In the genomic region with DNA sequence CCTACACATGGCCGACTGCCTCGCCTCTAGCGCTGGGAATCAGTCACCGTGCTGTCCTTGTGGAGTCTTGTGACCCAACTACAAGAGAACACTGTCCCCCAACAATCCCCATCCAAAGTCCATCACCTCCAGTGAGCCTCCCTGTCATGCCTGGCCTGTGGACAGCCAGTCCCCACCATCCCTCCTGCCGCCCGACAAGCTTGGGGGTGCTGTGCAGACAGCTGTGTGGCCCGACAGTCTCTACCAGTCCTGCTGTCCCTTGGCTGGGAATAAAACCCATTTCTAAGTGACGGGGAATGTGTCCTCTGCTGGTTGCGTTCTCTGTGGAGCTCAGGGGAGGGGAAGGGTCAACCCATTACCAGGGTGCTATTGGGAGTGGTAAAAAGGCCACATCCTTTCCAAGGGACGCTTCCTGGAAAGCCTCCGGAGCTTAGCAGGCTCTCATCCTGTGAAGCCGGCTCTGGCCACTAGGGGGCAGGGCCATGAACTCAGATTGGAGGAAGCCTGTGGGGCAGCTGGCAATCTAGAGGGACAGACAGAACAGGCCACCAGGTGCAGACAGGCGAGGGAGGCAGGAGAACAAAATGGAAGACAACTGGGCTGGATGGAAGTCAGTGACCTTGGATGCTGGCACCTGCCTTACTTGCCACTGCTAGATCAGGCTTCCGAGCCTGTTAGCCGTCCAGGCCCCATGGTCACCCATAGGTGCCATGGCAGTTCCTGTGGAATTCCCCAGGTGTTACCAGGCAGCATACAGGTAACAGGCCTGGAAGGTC, we compare ENCODE assay signal across 1 cellular context.
TF ChIP-seq lines count a peak whose summit lies in the region.

No MANE protein-coding gene starts in this region.

TF ChIP-seq in HepG2, 621 proteins besides CTCF, POLR2A, EP300 and RAD21 (continued from another document and continues in another):
- TF ChIP-seq, protein P1, sequence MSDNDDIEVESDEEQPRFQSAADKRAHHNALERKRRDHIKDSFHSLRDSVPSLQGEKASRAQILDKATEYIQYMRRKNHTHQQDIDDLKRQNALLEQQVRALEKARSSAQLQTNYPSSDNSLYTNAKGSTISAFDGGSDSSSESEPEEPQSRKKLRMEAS (IDR thresholded peaks at IDR 0.05), result 0 out of 2 replicates have a peak, but pooled peaks have one; percentile 22
- TF ChIP-seq SALL1 (CRISPR knock-in tag; IDR thresholded peaks at IDR 0.05) (peak; percentile 42; the same call in 1 of the 2 replicates), MBNL3 (CRISPR knock-in tag; conservative IDR thresholded peaks at IDR 0.05) (no peak), ZNF720 (CRISPR knock-in tag; IDR thresholded peaks at IDR 0.05) (no peak), ZNF34 (CRISPR knock-in tag; IDR thresholded peaks at IDR 0.05; ENCODE audit: borderline replicate concordance) (no peak), NR2F1 (CRISPR knock-in tag; IDR thresholded peaks at IDR 0.05) (no peak), PATZ1 (CRISPR knock-in tag; IDR thresholded peaks at IDR 0.05) (no peak), ZBTB40 (IDR thresholded peaks at IDR 0.05) (no peak), ZBTB40 (CRISPR knock-in tag; IDR thresholded peaks at IDR 0.05) (no peak), KDM2A (CRISPR knock-in tag; IDR thresholded peaks at IDR 0.05; ENCODE audit: borderline replicate concordance, low read depth) (0 out of 2 replicates have a peak, but pooled peaks have one; percentile 31), NFIB (CRISPR knock-in tag; IDR thresholded peaks at IDR 0.05; ENCODE audit: borderline replicate concordance) (no peak), ZFX (CRISPR knock-in tag; IDR thresholded peaks at IDR 0.05; ENCODE audit: low read depth) (peak; percentile 22; the same call in 1 of the 2 replicates), ARID2 (CRISPR knock-in tag; IDR thresholded peaks at IDR 0.05; ENCODE audit: borderline replicate concordance) (no peak), MAFK (conservative IDR thresholded peaks at IDR 0.05 in 1 of 2, IDR thresholded peaks at IDR 0.05 in 1 of 2; ENCODE audit: low read length in 2 of 2) (no peak), HDAC1 (CRISPR knock-in tag; IDR thresholded peaks at IDR 0.05) (no peak), CREM (IDR thresholded peaks at IDR 0.05) (no peak), CREM (CRISPR knock-in tag; IDR thresholded peaks at IDR 0.05) (no peak), SNRNP70 (IDR thresholded peaks at IDR 0.05; ENCODE audit: low read depth, low read length) (no peak), ZNF777 (CRISPR knock-in tag; IDR thresholded peaks at IDR 0.05) (no peak), ATF7-NPFF (CRISPR knock-in tag; IDR thresholded peaks at IDR 0.05; ENCODE audit: low read depth) (peak; percentile 49; the same call in 1 of the 2 replicates), ZNF160 (CRISPR knock-in tag; IDR thresholded peaks at IDR 0.05) (no peak), ZNF180 (CRISPR knock-in tag; IDR thresholded peaks at IDR 0.05; ENCODE audit: borderline replicate concordance, low read depth) (no peak), GZF1 (CRISPR knock-in tag; IDR thresholded peaks at IDR 0.05) (no peak), ZNF136 (CRISPR knock-in tag; IDR thresholded peaks at IDR 0.05; ENCODE audit: low read depth) (no peak), ZFP36 (IDR thresholded peaks at IDR 0.05; ENCODE audit: borderline replicate concordance, low read depth, low read length, partially characterized antibody) (no peak), SYNCRIP (IDR thresholded peaks at IDR 0.05; ENCODE audit: insufficient read depth, low read depth, low read length) (no peak), STAG1 (CRISPR knock-in tag; IDR thresholded peaks at IDR 0.05) (peak; percentile 54), ZNF543 (CRISPR knock-in tag; IDR thresholded peaks at IDR 0.05) (no peak), ZNF567 (CRISPR knock-in tag; IDR thresholded peaks at IDR 0.05; ENCODE audit: borderline replicate concordance) (no peak), ZZZ3 (CRISPR knock-in tag; IDR thresholded peaks at IDR 0.05; ENCODE audit: borderline replicate concordance) (no peak), SRSF9 (IDR thresholded peaks at IDR 0.05; ENCODE audit: borderline replicate concordance, insufficient read depth, low read depth, low read length, poor library complexity, severe bottlenecking) (no peak), BORCS8-MEF2B (CRISPR knock-in tag; IDR thresholded peaks at IDR 0.05) (0 out of 2 replicates have a peak, but pooled peaks have one; percentile 44), POGK (CRISPR knock-in tag; conservative IDR thresholded peaks at IDR 0.05) (peak; percentile 89), ERF (CRISPR knock-in tag; IDR thresholded peaks at IDR 0.05) (no peak), SSRP1 (CRISPR knock-in tag; IDR thresholded peaks at IDR 0.05) (no peak), ZNF292 (CRISPR knock-in tag; IDR thresholded peaks at IDR 0.05; ENCODE audit: borderline replicate concordance, low read depth) (no peak), PCBP1 (IDR thresholded peaks at IDR 0.05; ENCODE audit: borderline replicate concordance, low read depth, low read length) (no peak), FOXP1 (IDR thresholded peaks at IDR 0.05) (no peak), FOXP1 (CRISPR knock-in tag; IDR thresholded peaks at IDR 0.05) (no peak)
- TF ChIP-seq, protein P2, sequence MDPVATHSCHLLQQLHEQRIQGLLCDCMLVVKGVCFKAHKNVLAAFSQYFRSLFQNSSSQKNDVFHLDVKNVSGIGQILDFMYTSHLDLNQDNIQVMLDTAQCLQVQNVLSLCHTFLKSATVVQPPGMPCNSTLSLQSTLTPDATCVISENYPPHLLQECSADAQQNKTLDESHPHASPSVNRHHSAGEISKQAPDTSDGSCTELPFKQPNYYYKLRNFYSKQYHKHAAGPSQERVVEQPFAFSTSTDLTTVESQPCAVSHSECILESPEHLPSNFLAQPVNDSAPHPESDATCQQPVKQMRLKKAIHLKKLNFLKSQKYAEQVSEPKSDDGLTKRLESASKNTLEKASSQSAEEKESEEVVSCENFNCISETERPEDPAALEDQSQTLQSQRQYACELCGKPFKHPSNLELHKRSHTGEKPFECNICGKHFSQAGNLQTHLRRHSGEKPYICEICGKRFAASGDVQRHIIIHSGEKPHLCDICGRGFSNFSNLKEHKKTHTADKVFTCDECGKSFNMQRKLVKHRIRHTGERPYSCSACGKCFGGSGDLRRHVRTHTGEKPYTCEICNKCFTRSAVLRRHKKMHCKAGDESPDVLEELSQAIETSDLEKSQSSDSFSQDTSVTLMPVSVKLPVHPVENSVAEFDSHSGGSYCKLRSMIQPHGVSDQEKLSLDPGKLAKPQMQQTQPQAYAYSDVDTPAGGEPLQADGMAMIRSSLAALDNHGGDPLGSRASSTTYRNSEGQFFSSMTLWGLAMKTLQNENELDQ (CRISPR knock-in tag; IDR thresholded peaks at IDR 0.05; ENCODE audit: borderline replicate concordance), result no peak
- TF ChIP-seq, protein P3, sequence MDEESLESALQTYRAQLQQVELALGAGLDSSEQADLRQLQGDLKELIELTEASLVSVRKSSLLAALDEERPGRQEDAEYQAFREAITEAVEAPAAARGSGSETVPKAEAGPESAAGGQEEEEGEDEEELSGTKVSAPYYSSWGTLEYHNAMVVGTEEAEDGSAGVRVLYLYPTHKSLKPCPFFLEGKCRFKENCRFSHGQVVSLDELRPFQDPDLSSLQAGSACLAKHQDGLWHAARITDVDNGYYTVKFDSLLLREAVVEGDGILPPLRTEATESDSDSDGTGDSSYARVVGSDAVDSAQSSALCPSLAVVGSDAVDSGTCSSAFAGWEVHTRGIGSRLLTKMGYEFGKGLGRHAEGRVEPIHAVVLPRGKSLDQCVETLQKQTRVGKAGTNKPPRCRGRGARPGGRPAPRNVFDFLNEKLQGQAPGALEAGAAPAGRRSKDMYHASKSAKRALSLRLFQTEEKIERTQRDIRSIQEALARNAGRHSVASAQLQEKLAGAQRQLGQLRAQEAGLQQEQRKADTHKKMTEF (CRISPR knock-in tag; IDR thresholded peaks at IDR 0.05), result no peak
- TF ChIP-seq, protein P4, sequence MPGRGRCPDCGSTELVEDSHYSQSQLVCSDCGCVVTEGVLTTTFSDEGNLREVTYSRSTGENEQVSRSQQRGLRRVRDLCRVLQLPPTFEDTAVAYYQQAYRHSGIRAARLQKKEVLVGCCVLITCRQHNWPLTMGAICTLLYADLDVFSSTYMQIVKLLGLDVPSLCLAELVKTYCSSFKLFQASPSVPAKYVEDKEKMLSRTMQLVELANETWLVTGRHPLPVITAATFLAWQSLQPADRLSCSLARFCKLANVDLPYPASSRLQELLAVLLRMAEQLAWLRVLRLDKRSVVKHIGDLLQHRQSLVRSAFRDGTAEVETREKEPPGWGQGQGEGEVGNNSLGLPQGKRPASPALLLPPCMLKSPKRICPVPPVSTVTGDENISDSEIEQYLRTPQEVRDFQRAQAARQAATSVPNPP (CRISPR knock-in tag; IDR thresholded peaks at IDR 0.05), result no peak
- TF ChIP-seq, protein P5, sequence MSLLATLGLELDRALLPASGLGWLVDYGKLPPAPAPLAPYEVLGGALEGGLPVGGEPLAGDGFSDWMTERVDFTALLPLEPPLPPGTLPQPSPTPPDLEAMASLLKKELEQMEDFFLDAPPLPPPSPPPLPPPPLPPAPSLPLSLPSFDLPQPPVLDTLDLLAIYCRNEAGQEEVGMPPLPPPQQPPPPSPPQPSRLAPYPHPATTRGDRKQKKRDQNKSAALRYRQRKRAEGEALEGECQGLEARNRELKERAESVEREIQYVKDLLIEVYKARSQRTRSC (CRISPR knock-in tag; IDR thresholded peaks at IDR 0.05; ENCODE audit: low read depth), result no peak
